11 cellular contexts compared by ENCODE assay signal in genomic region chr12:132163041-132163910, GRCh38. TPM values are rescaled to one million over a fixed set of nuclear protein-coding genes. Genes with fewer than 3 reads are reported as not detected.
DNase-seq lines count a peak whose midpoint lies in the region; ATAC-seq and TF ChIP-seq lines count a peak whose summit lies in the region.
"Had no signal": no experiment of that assay in that cellular context is flagged by ENCODE, and none has a peak within 500 bp of the region (broad histone marks: within the 10 kb centered on the region; RNA-seq: fewer than 3 reads in every experiment).

No MANE protein-coding gene starts in this region.

- H3K4me2 ChIP-seq in BLaER1 treated with 17β-estradiol and CSF1 and Interleukin-3, amounts not matched to agents 10 nM and 100 nM, result peak overlapping the region; percentile 88 to 99 (median 93)
- peak overlapping the region; percentile 70 for H3K4me2 ChIP-seq in Loucy (ENCODE audit: low read depth, low read length, poor library complexity, severe bottlenecking)

- no peaks in the 10 kb centered on the region for H3F3A ChIP-seq in Loucy (ENCODE audit: low read depth)

- in situ Hi-C loops in GM13976 (cut with MboI; ENCODE audit: low sequenced_read_pairs, unreplicated experiment), result no loop called here

- H3K9ac ChIP-seq in BLaER1 treated with 17β-estradiol and CSF1 and Interleukin-3, amounts not matched to agents 10 nM and 100 nM, result peak overlapping the region; percentile 55 to 79 (median 73); a peak in 21 of 22 replicates
- peak overlapping the region; percentile 57 for H3K9ac ChIP-seq in Loucy (ENCODE audit: low read depth, low read length, poor library complexity, severe bottlenecking)

- H3K4me1 ChIP-seq in BLaER1 treated with 17β-estradiol and CSF1 and Interleukin-3, amounts not matched to agents 10 nM and 100 nM, result peaks cover 41 to 64% (median 58%) of the 10 kb centered on the region in 10 experiments
- H3K4me1 ChIP-seq in Loucy (ENCODE audit: insufficient read depth, low read length, poor library complexity, severe bottlenecking) (peaks cover 32% of the 10 kb centered on the region), breast epithelium (peaks cover 3 to 13% of the 10 kb centered on the region in 2 donors), mucosa of descending colon (ENCODE audit: low read depth) (no peaks in the 10 kb centered on the region)

- H3K4me1 Mint-ChIP-seq in HFFc6 (ENCODE audit: low read depth), result no peaks in the 10 kb centered on the region
- H3K4me1 Mint-ChIP-seq: endodermal cell, neural crest cell had no signal

- H3K27ac ChIP-seq in BLaER1 treated with 17β-estradiol and CSF1 and Interleukin-3, amounts not matched to agents 10 nM and 100 nM, result peak overlapping the region; percentile 9 to 89 (median 79); a peak in 20 of 22 replicates
- peak overlapping the region in 1 of 2 donors; percentile 1 for H3K27ac ChIP-seq in breast epithelium

- peaks cover 11% of the 10 kb centered on the region for H3K9me3 Mint-ChIP-seq in HFFc6

- H3K9me2 ChIP-seq in Loucy (replicated peaks; ENCODE audit: low read depth, low read length), result no peaks in the 10 kb centered on the region

- no peaks in the 10 kb centered on the region; the same call in 1 of the 2 replicates for H3K27me3 Mint-ChIP-seq in HFFc6 (ENCODE audit: insufficient read depth)

- peaks cover 0 to 22% (median 0%) of the 10 kb centered on the region in 11 experiments; a peak in 4 of 22 replicates for H4K20me1 ChIP-seq in BLaER1 treated with 17β-estradiol and CSF1 and Interleukin-3, amounts not matched to agents 10 nM and 100 nM
- H4K20me1 ChIP-seq in Loucy (ENCODE audit: insufficient read depth, low read length, poor library complexity, severe bottlenecking), result no peaks in the 10 kb centered on the region

- no peak overlapping the region for H3K27ac Mint-ChIP-seq in HFFc6
- H3K27ac Mint-ChIP-seq: endodermal cell had no signal

- DNase-seq in breast epithelium (ENCODE audit: low spot score in 2 of 2) (no peak), mucosa of descending colon (peak in 2 of 3 donors; percentile 16 to 48), HFFc6 (no peak), NCI-H82 (lab: John Stamatoyannopoulos, UW) (no peak), GM13976 (ENCODE audit: low spot score) (no peak)
- DNase-seq: endodermal cell, Karpas-422 had no signal

- no peaks in the 10 kb centered on the region for H3K36me3 Mint-ChIP-seq in HFFc6 (ENCODE audit: low read depth)

- no peak overlapping the region for H3K4me3 Mint-ChIP-seq in HFFc6
- H3K4me3 Mint-ChIP-seq: endodermal cell, neural crest cell had no signal

- H3K36me3 ChIP-seq in BLaER1 treated with 17β-estradiol and CSF1 and Interleukin-3, amounts not matched to agents 10 nM and 100 nM, result peaks cover 0 to 6% (median 3%) of the 10 kb centered on the region in 11 experiments; a peak in 12 of 22 replicates
- no peaks in the 10 kb centered on the region for H3K36me3 ChIP-seq in Loucy (ENCODE audit: insufficient read depth, low read length)
- no peaks in the 10 kb centered on the region for H3K36me3 ChIP-seq in breast epithelium
- no peaks in the 10 kb centered on the region for H3K36me3 ChIP-seq in mucosa of descending colon (ENCODE audit: low read depth)
- H3K36me3 ChIP-seq: thyroid gland had no signal

- H3K9me3 ChIP-seq in BLaER1 treated with 17β-estradiol and CSF1 and Interleukin-3, amounts not matched to agents 10 nM and 100 nM (replicated peaks in 1 of 11), result peaks cover 0 to 8% (median 0%) of the 10 kb centered on the region in 11 experiments; a peak in 10 of 22 replicates
- H3K9me3 ChIP-seq in Loucy (ENCODE audit: insufficient read depth, low read depth, low read length), result no peaks in the 10 kb centered on the region
- no peaks in the 10 kb centered on the region for H3K9me3 ChIP-seq in breast epithelium
- H3K9me3 ChIP-seq in mucosa of descending colon, result no peaks in the 10 kb centered on the region
- H3K9me3 ChIP-seq: thyroid gland had no signal

- intact Hi-C loops in breast epithelium (cut with DNase I; ENCODE audit: low total_unique reads) (no loop called here), mucosa of descending colon (cut with DNase I, micrococcal nuclease) (no loop called here)

- peak overlapping the region; percentile 73; the same call in 1 of the 2 replicates for H2AFZ ChIP-seq in Loucy (ENCODE audit: low read length)

- ATAC-seq in mucosa of descending colon, result peak; percentile 22

- no peaks in the 10 kb centered on the region for H3K79me2 ChIP-seq in Loucy (ENCODE audit: insufficient read depth, low read length)

- TF ChIP-seq POLR2A in breast epithelium (IDR thresholded peaks at IDR 0.05), result no peak

- peaks cover 13 to 39% (median 27%) of the 10 kb centered on the region in 11 experiments; a peak in 20 of 22 replicates for H3K27me3 ChIP-seq in BLaER1 treated with 17β-estradiol and CSF1 and Interleukin-3, amounts not matched to agents 10 nM and 100 nM
- H3K27me3 ChIP-seq in Loucy (ENCODE audit: insufficient read depth, low read length, poor library complexity, severe bottlenecking), result no peaks in the 10 kb centered on the region
- peaks cover 0 to 14% of the 10 kb centered on the region in 2 donors for H3K27me3 ChIP-seq in breast epithelium
- H3K27me3 ChIP-seq: thyroid gland had no signal

- TF ChIP-seq CTCF in Loucy (conservative IDR thresholded peaks at IDR 0.05; ENCODE audit: low read length) (no peak), breast epithelium (IDR thresholded peaks at IDR 0.05) (no peak), mucosa of descending colon (IDR thresholded peaks at IDR 0.05) (no peak), HFFc6 (IDR thresholded peaks at IDR 0.05) (no peak), GM13976 (IDR thresholded peaks at IDR 0.05; ENCODE audit: borderline replicate concordance, control extremely low read depth, extremely low read depth, insufficient read depth, missing control alignments) (no peak)

- H3K4me3 ChIP-seq in BLaER1 treated with 17β-estradiol and CSF1 and Interleukin-3, amounts not matched to agents 10 nM and 100 nM, result peak overlapping the region in 9 of 10 experiments; percentile 29 to 62 (median 44); a peak in 18 of 20 replicates
- H3K4me3 ChIP-seq in Loucy (ENCODE audit: low read length, poor library complexity, severe bottlenecking), result peak overlapping the region; percentile 64
- H3K4me3 ChIP-seq in breast epithelium, result peak overlapping the region in 2 of 3 donors; percentile 11 to 56
- H3K4me3 ChIP-seq in mucosa of descending colon, result no peak overlapping the region

RNA-seq across cellular contexts. Expression of gene NOC4L, which starts 19.0 kb away (rescaled TPM):
- total RNA-seq in breast epithelium (10 to 100 TPM; 10.1 to 14.3 (median 11.1) TPM), mucosa of descending colon (10 to 100 TPM; 12.9 to 17.5 (median 13.3) TPM)
- total RNA-seq in HFFc6 (2021; fragmentation: NEBNext Ultra II Directional; extraction: Animal tissue kit (Norgen Biotek cat#: 25700)), result 10 to 100 TPM; 25.8 to 33.5 (median 31.3) TPM

RNA-seq across cellular contexts. Expression of gene DDX51, which starts 19.2 kb away (rescaled TPM):
- total RNA-seq in breast epithelium, result 10 to 100 TPM; 11.2 to 16.7 (median 16.4) TPM
- total RNA-seq in mucosa of descending colon, result 10 to 100 TPM; 14.2 to 18.7 (median 15.6) TPM
- 10 to 100 TPM; 13.8 to 18.3 (median 16.8) TPM for total RNA-seq in HFFc6 (2021; fragmentation: NEBNext Ultra II Directional; extraction: Animal tissue kit (Norgen Biotek cat#: 25700))

Comparison
In these comparisons a context has a peak if more than half of its experiments do, and no peak if none do; other contexts are left out.
1. DNase-seq: peak in mucosa of descending colon (2 of 3); none in breast epithelium (0 of 2), HFFc6 (single experiment), NCI-H82 (single experiment) and GM13976 (single experiment).